ENCODE assay signal across 13 cellular contexts in the genomic region with DNA sequence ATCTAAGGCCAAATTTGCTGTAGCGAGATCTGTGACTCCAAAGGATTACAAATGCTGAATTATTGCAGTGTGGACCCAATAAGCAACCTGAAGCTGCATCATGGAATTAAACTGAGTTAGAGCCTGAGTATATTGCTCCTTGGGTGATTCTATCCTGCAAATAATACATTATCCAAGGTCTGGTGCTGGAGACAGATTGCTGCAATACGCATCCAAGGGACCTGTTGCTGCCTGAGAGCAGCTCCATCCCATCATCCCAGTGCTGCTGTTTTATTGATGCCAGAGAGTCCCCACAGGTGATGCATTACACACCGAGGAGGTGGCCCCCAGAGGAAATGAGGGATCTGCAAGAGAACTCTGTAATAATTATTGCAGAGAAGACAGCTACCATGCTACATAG.
"Had no signal": no experiment of that assay in that cellular context is flagged by ENCODE, and none has a peak within 500 bp of the region (broad histone marks: within the 10 kb centered on the region; RNA-seq: fewer than 3 reads in every experiment).

No MANE protein-coding gene starts in this region.

- H3K9me3 ChIP-seq: ovary, testis had no signal

- DNase-seq: activated CD4-positive, alpha-beta T cell treated with anti-CD3 and anti-CD28 coated beads, Interleukin-2, amount 50 U/mL, for 1 hour; activated naive CD4-positive, alpha-beta T cell treated with Interleukin-2 at 50 U/mL for 16 hours; activated naive CD8-positive, alpha-beta T cell treated with anti-CD3 and anti-CD28 coated beads, Interleukin-2, amount 50 U/mL, for 24 hours; mesendoderm; ovary; T-helper 9 cell; testis had no signal

- H3K4me3 ChIP-seq: ascending aorta, breast epithelium, ovary, testis had no signal

- H3K4me3 Mint-ChIP-seq: activated naive CD8-positive, alpha-beta T cell treated with anti-CD3 and anti-CD28 coated beads, Interleukin-2, amount 50 U/mL, for 24 hours; neural crest cell; stimulated activated naive CD8-positive, alpha-beta T cell treated with anti-CD3 and anti-CD28 coated beads, Interleukin-15, Interleukin-2, amounts not matched to agents 100 ng/mL and 50 ng/mL, for 24 hours had no signal

- H3K27ac Mint-ChIP-seq: activated naive CD8-positive, alpha-beta T cell treated with anti-CD3 and anti-CD28 coated beads, Interleukin-2, amount 50 U/mL, for 24 hours; stimulated activated naive CD8-positive, alpha-beta T cell treated with anti-CD3 and anti-CD28 coated beads, Interleukin-15, Interleukin-2, amounts not matched to agents 100 ng/mL and 50 ng/mL, for 24 hours had no signal

- H3K4me1 Mint-ChIP-seq: neural crest cell had no signal

- ATAC-seq: activated CD4-positive, CD25-positive, alpha-beta regulatory T cell treated with anti-CD3 and anti-CD28 coated beads, Interleukin-2, amount 50 U/mL, for 24 hours; activated naive CD8-positive, alpha-beta T cell treated with anti-CD3 and anti-CD28 coated beads, Interleukin-2, amount 50 U/mL, for 24 hours; sciatic nerve had no signal

- H3K27me3 ChIP-seq: ascending aorta, ovary, testis had no signal

- H3K36me3 ChIP-seq: ascending aorta, breast epithelium, ovary had no signal

- H3K4me1 ChIP-seq: ascending aorta, breast epithelium, testis had no signal

- H3K27ac ChIP-seq: ascending aorta, breast epithelium, ovary, testis had no signal
